In the genomic region with DNA sequence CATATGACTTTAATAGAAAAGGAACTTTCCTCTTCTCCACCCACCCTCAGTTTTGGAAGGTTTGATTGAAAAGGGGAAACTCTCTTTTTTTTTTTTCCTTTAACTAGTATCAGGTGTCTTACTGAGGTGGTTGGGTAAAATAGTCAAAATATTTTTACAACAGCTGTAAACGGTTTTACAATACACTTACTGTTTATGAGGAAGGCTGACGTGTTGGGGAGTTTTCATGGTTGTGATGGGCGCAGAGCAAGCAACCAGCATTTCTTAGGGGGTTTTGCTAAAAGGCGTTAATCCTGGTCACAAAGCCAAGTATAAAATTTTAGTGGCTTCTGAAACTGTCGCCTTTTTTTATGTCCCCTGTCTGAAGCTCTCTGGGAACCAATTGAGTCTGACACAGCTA, we compare ENCODE assay signal across 1 cellular context.
TF ChIP-seq lines count a peak whose summit lies in the region.

No MANE protein-coding gene starts in this region.

TF ChIP-seq in HEK293T, 16 proteins besides CTCF, POLR2A, EP300 and RAD21:
- TF ChIP-seq FOXK2 (IDR thresholded peaks at IDR 0.05) (no peak), ZNF384 (IDR thresholded peaks at IDR 0.05) (peak; percentile 82), L3MBTL2 (conservative IDR thresholded peaks at IDR 0.05) (no peak)
